Comparison of ENCODE assay signal across 26 cellular contexts in genomic region chr2:163687213-163687612, GRCh38. TPM values are rescaled to one million over a fixed set of nuclear protein-coding genes. Genes with fewer than 3 reads are reported as not detected.
"Had no signal": no experiment of that assay in that cellular context is flagged by ENCODE, and none has a peak within 500 bp of the region (broad histone marks: within the 10 kb centered on the region; RNA-seq: fewer than 3 reads in every experiment).

No MANE protein-coding gene starts in this region.

- H3K36me3 Mint-ChIP-seq: activated CD8-positive, alpha-beta memory T cell treated with anti-CD3 and anti-CD28 coated beads, Interleukin-2, amount 10 ng/mL, durations not matched to agents 7 days and 5 days; activated naive CD8-positive, alpha-beta T cell; brain; WTC11 had no signal

- H3K4me1 Mint-ChIP-seq: activated CD8-positive, alpha-beta memory T cell treated with anti-CD3 and anti-CD28 coated beads, Interleukin-2, amount 10 ng/mL, durations not matched to agents 7 days and 5 days; T-helper 17 cell had no signal

- H3K4me3 ChIP-seq: K562, SJSA1 had no signal

- H3K27ac Mint-ChIP-seq: activated CD8-positive, alpha-beta memory T cell treated with anti-CD3 and anti-CD28 coated beads, Interleukin-2, amount 10 ng/mL, durations not matched to agents 7 days and 5 days; activated naive CD4-positive, alpha-beta T cell treated with anti-CD3 and anti-CD28 coated beads for 36 hours; activated naive CD8-positive, alpha-beta T cell; brain; T-helper 17 cell; WTC11 had no signal

- H3K27ac ChIP-seq: SJSA1 had no signal

- DNase-seq: activated CD4-positive, alpha-beta T cell treated with anti-CD3 and anti-CD28 coated beads for 48 hours; activated CD4-positive, alpha-beta T cell treated with anti-CD3 and anti-CD28 coated beads, Interleukin-2, amount 50 U/mL, for 48 hours; activated CD4-positive, CD25-positive, alpha-beta regulatory T cell treated with anti-CD3 and anti-CD28 coated beads, Interleukin-2, amount 50 U/mL, for 72 hours; activated CD8-positive, alpha-beta memory T cell treated with anti-CD3 and anti-CD28 coated beads, Interleukin-2, amount 10 ng/mL, durations not matched to agents 7 days and 5 days; activated gamma-delta T cell; activated naive CD4-positive, alpha-beta T cell treated with anti-CD3 and anti-CD28 coated beads for 36 hours; activated T-cell treated with anti-CD3 and anti-CD28 coated beads, Interleukin-2, amount 50 U/mL, for 4 hours; amygdala; Karpas-422; MM.1S; NCI-H146; NCI-H187 treated with DMSO at 0.1 percent for 48 hours; NCI-H2081 treated with DMSO at 0.1 percent for 48 hours; NCI-H446; NCI-H524; NCI-H82; RPMI8226; SHP77; T-helper 17 cell; T-helper 9 cell had no signal

- ATAC-seq: activated CD8-positive, alpha-beta memory T cell treated with anti-CD3 and anti-CD28 coated beads, Interleukin-2, amount 10 ng/mL, durations not matched to agents 7 days and 5 days; activated T-cell treated with anti-CD3 and anti-CD28 coated beads, Interleukin-2, amount 50 U/mL, for 4 hours; K562; T-helper 17 cell; WTC11 had no signal

- H3K4me3 Mint-ChIP-seq: activated CD8-positive, alpha-beta memory T cell treated with anti-CD3 and anti-CD28 coated beads, Interleukin-2, amount 10 ng/mL, durations not matched to agents 7 days and 5 days; activated naive CD4-positive, alpha-beta T cell treated with anti-CD3 and anti-CD28 coated beads for 36 hours; activated naive CD8-positive, alpha-beta T cell; activated T-cell treated with anti-CD3 and anti-CD28 coated beads, Interleukin-2, amount 50 U/mL, for 4 hours; brain; T-helper 17 cell; WTC11 had no signal

- H3K27me3 ChIP-seq: SJSA1 had no signal

- H3K9me3 ChIP-seq: SJSA1 had no signal

- H3K36me3 ChIP-seq: SJSA1 had no signal

- H3K27me3 Mint-ChIP-seq: activated CD8-positive, alpha-beta memory T cell treated with anti-CD3 and anti-CD28 coated beads, Interleukin-2, amount 10 ng/mL, durations not matched to agents 7 days and 5 days; activated naive CD8-positive, alpha-beta T cell; brain; T-helper 17 cell had no signal

- H3K9me3 Mint-ChIP-seq: activated naive CD4-positive, alpha-beta T cell treated with anti-CD3 and anti-CD28 coated beads for 36 hours; brain; WTC11 had no signal

RNA-seq across cellular contexts. Expression of gene FIGN, which starts 48.6 kb away (rescaled TPM):
- total RNA-seq: activated CD8-positive, alpha-beta memory T cell treated with anti-CD3 and anti-CD28 coated beads, Interleukin-2, amount 10 ng/mL, durations not matched to agents 7 days and 5 days; activated naive CD4-positive, alpha-beta T cell treated with anti-CD3 and anti-CD28 coated beads for 36 hours; activated T-cell treated with anti-CD3 and anti-CD28 coated beads, Interleukin-2, amount 50 U/mL, for 4 hours; OCI-LY7; T-helper 17 cell had no signal
- polyA plus RNA-seq: K562 had no signal
